9 cellular contexts compared by ENCODE assay signal in the genomic region with DNA sequence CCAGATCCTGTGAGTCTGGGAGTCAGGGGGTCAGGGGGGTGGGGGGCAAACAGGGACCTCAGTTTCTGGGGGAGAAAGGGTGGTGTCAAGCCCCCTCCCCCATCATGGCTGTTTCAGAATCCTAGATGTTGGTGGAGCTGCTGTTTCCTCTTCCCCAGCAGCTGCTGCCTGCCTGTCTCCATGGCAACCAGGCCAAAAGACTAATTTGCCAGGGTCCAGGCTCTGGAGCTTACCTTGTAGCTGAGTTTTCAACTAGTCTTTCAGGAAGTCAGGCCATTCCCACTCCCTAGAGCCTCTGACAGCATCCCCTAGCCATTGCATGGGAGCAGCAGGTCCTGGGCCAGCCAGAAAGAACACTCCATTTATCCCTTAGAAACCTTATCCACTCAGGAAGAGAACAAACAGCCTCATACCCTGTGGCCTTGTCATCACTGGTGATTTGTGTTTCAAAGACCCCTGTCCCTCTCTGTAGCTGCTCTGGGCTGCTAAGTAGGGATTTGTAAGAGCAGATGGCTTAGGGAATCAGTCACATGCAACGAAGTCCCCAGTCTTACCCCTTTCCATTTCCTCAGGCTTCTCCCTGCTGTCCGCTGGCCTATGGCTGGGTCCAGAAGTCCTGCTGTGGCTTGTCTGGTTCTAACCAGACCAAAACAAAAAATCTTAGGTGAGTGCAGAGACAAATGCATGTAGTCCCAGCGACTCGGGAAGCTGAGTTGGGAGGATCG. TPM values are rescaled to one million over a fixed set of nuclear protein-coding genes. Genes with fewer than 3 reads are reported as not detected.
DNase-seq lines count a peak whose midpoint lies in the region; ATAC-seq and TF ChIP-seq lines count a peak whose summit lies in the region.
"Had no signal": no experiment of that assay in that cellular context is flagged by ENCODE, and none has a peak within 500 bp of the region (broad histone marks: within the 10 kb centered on the region; RNA-seq: fewer than 3 reads in every experiment).

No MANE protein-coding gene starts in this region.

- peaks cover 0 to 25% (median 14%) of the 10 kb centered on the region in 7 donors for H3K4me1 Mint-ChIP-seq in naive thymus-derived CD4-positive, alpha-beta T cell

- H3K4me2 ChIP-seq in OCI-LY7 (ENCODE audit: low read length): no peak overlapping the region

- peaks cover 0 to 58% (median 0%) of the 10 kb centered on the region in 5 donors for H3K27me3 Mint-ChIP-seq in naive thymus-derived CD4-positive, alpha-beta T cell

- no peak overlapping the region for H2AFZ ChIP-seq in OCI-LY7 (ENCODE audit: low read length)

- H3K9me2 ChIP-seq in OCI-LY7 (ENCODE audit: insufficient read depth, low read length): no peaks in the 10 kb centered on the region

- H3K27ac Mint-ChIP-seq in naive thymus-derived CD4-positive, alpha-beta T cell: peak overlapping the region in 1 of 9 donors; percentile 32

- TF ChIP-seq CTCF in OCI-LY7 (conservative IDR thresholded peaks at IDR 0.05; ENCODE audit: low read length): no peak

- no peak overlapping the region for H3K4me3 Mint-ChIP-seq in naive thymus-derived CD4-positive, alpha-beta T cell

- no peaks in the 10 kb centered on the region for H3K36me3 ChIP-seq in OCI-LY7 (ENCODE audit: insufficient read depth, low read length)
- no peaks in the 10 kb centered on the region for H3K36me3 ChIP-seq in naive thymus-derived CD4-positive, alpha-beta T cell (ENCODE audit: control insufficient read depth in 2 of 3, insufficient read depth in 3 of 3, low read length in 3 of 3)

- POLR2A ChIA-PET in OCI-LY7 (lab: Charles Lee): no interaction called here
- POLR2A ChIA-PET in naive thymus-derived CD4-positive, alpha-beta T cell (lab: Charles Lee): interaction anchor here (0.7 kb wide), 1 partner anchor 10 kb away, joined by 3 read pairs; no protein-coding TSS in a partner anchor

- H3K4me3 ChIP-seq in OCI-LY7 (ENCODE audit: low read depth, low read length, poor library complexity, severe bottlenecking): no peak overlapping the region
- no peak overlapping the region for H3K4me3 ChIP-seq in naive thymus-derived CD4-positive, alpha-beta T cell (ENCODE audit: low read length)

- BruUV-seq in OCI-LY7 (replicated peaks; lab: Mats Ljungman, UMichigan): no TSS peak

- peaks cover 2% of the 10 kb centered on the region for H3K4me1 ChIP-seq in OCI-LY7 (ENCODE audit: insufficient read depth, low read length, poor library complexity, severe bottlenecking)
- H3K4me1 ChIP-seq in naive thymus-derived CD4-positive, alpha-beta T cell (ENCODE audit: control insufficient read depth in 2 of 2, insufficient read depth in 2 of 2, low read length in 2 of 2): no peaks in the 10 kb centered on the region

- DNase-seq in COLO668 (lab: John Stamatoyannopoulos, UW; ENCODE audit: unreplicated experiment) (peak; percentile 55), NCI-H1092 treated with DMSO at 0.1 percent for 48 hours (lab: John Stamatoyannopoulos, UW) (peak; percentile 84), OCI-LY7 (ENCODE audit: low spot score) (peak; percentile 14), iPS-NIHi7 (ENCODE audit: extremely low spot score) (peak; percentile 45)
- no peak for DNase-seq in stimulated activated CD4-positive, alpha-beta T cell treated with anti-CD3 and anti-CD28 coated beads, Interleukin-15, amount 100 ng/mL, for 24 hours
- no peak for DNase-seq in stimulated activated CD4-positive, alpha-beta T cell treated with anti-CD3 and anti-CD28 coated beads, Interleukin-4, amount 100 ng/mL, for 24 hours
- no peak for DNase-seq in naive thymus-derived CD4-positive, alpha-beta T cell
- DNase-seq: stimulated activated naive CD8-positive, alpha-beta T cell treated with anti-CD3 and anti-CD28 coated beads, Interleukin-15, Interleukin-2, amounts not matched to agents 100 U/mL and 50 U/mL, for 24 hours had no signal

- no peaks in the 10 kb centered on the region for H3K27me3 ChIP-seq in naive thymus-derived CD4-positive, alpha-beta T cell (ENCODE audit: control insufficient read depth in 2 of 2, insufficient read depth in 2 of 2, low read length in 2 of 2)

- CTCF ChIA-PET in OCI-LY7 (lab: Charles Lee; ENCODE audit: unreplicated experiment): no interaction called here
- CTCF ChIA-PET in naive thymus-derived CD4-positive, alpha-beta T cell (lab: Charles Lee): no interaction called here

- H4K20me1 ChIP-seq in OCI-LY7 (ENCODE audit: insufficient read depth, low read length): no peaks in the 10 kb centered on the region

- no peak overlapping the region for H3K27ac ChIP-seq in OCI-LY7 (ENCODE audit: low read depth, low read length, poor library complexity, severe bottlenecking)
- H3K27ac ChIP-seq in naive thymus-derived CD4-positive, alpha-beta T cell (ENCODE audit: low read depth, low read length): no peak overlapping the region

- H3K9me3 ChIP-seq in OCI-LY7 (ENCODE audit: low read length): no peaks in the 10 kb centered on the region
- H3K9me3 ChIP-seq in naive thymus-derived CD4-positive, alpha-beta T cell (ENCODE audit: control insufficient read depth in 2 of 3, low read length in 3 of 3): no peaks in the 10 kb centered on the region

- ATAC-seq in GM18873 (IDR thresholded peaks at IDR 0.05; ENCODE audit: low FRiP score, unreplicated experiment): no peak
- ATAC-seq in naive thymus-derived CD4-positive, alpha-beta T cell: no peak
- ATAC-seq: stimulated activated naive CD8-positive, alpha-beta T cell treated with anti-CD3 and anti-CD28 coated beads, Interleukin-15, Interleukin-2, amounts not matched to agents 100 U/mL and 50 U/mL, for 24 hours had no signal

- no peaks in the 10 kb centered on the region for H3K36me3 Mint-ChIP-seq in naive thymus-derived CD4-positive, alpha-beta T cell

- peaks cover 0 to 1% (median 0%) of the 10 kb centered on the region in 11 donors for H3K9me3 Mint-ChIP-seq in naive thymus-derived CD4-positive, alpha-beta T cell

- no peaks in the 10 kb centered on the region for H3K79me2 ChIP-seq in OCI-LY7 (ENCODE audit: insufficient read depth, low read depth, low read length)

- intact Hi-C loops in OCI-LY7 (cut with micrococcal nuclease; ENCODE audit: unreplicated experiment): no loop called here
- intact Hi-C loops in naive thymus-derived CD4-positive, alpha-beta T cell (cut with micrococcal nuclease): no loop called here

RNA-seq across cellular contexts. Expression of gene STMN1, which starts 21.5 kb away (rescaled TPM):
- total RNA-seq in OCI-LY7 (2014; rRNA removed; shearing (Covaris generic)): 730 and 1,134 TPM in 2 replicates
- 847 and 1,062 TPM in 2 replicates for total RNA-seq in OCI-LY7 (2022)
- 100 to 1,000 TPM in 1 of 5 experiments, 10 to 100 TPM in 4; 29.3 to 347 (median 75.3) TPM for total RNA-seq in naive thymus-derived CD4-positive, alpha-beta T cell
- polyA plus RNA-seq in naive thymus-derived CD4-positive, alpha-beta T cell: 100 to 1,000 TPM; 247 to 289 TPM

RNA-seq across cellular contexts. Expression of gene PAQR7, which starts 52.2 kb away (rescaled TPM):
- total RNA-seq in OCI-LY7 (2014; rRNA removed; shearing (Covaris generic)): 0.22 and 0.28 TPM in 2 replicates
- total RNA-seq in OCI-LY7 (2022): 1.3 and 1.8 TPM in 2 replicates
- total RNA-seq in naive thymus-derived CD4-positive, alpha-beta T cell: 1 to 10 TPM; 3.4 to 6.0 (median 4.0) TPM
- under 1 TPM; 0.21 to 0.51 TPM for polyA plus RNA-seq in naive thymus-derived CD4-positive, alpha-beta T cell

Comparison
In these comparisons a context has a peak if more than half of its experiments do, and no peak if none do; other contexts are left out.
1. DNase-seq: peak in COLO668 (single experiment), NCI-H1092 treated with DMSO at 0.1 percent for 48 hours (single experiment), OCI-LY7 (single experiment) and iPS-NIHi7 (single experiment); none in stimulated activated CD4-positive, alpha-beta T cell treated with anti-CD3 and anti-CD28 coated beads, Interleukin-15, amount 100 ng/mL, for 24 hours (single experiment), stimulated activated CD4-positive, alpha-beta T cell treated with anti-CD3 and anti-CD28 coated beads, Interleukin-4, amount 100 ng/mL, for 24 hours (single experiment) and naive thymus-derived CD4-positive, alpha-beta T cell (0 of 9).